In genomic region chr9:127640908-127641545, GRCh38 we compare ENCODE assay signal across 18 cellular contexts. TPM values are rescaled to one million over a fixed set of nuclear protein-coding genes. Genes with fewer than 3 reads are reported as not detected.
DNase-seq lines count a peak whose midpoint lies in the region; TF ChIP-seq lines count a peak whose summit lies in the region.
"Had no signal": no experiment of that assay in that cellular context is flagged by ENCODE, and none has a peak within 500 bp of the region (broad histone marks: within the 10 kb centered on the region; RNA-seq: fewer than 3 reads in every experiment).

No MANE protein-coding gene starts in this region.

- peaks cover 20% of the 10 kb centered on the region for H3K4me1 Mint-ChIP-seq in glutamatergic neuron (ENCODE audit: low read depth, unreplicated experiment)
- peaks cover 26% of the 10 kb centered on the region for H3K4me1 Mint-ChIP-seq in type B pancreatic cell (ENCODE audit: unreplicated experiment)
- H3K4me1 Mint-ChIP-seq: CD4-positive, alpha-beta memory T cell; IgD-negative memory B cell had no signal

- TF ChIP-seq CTCF in glutamatergic neuron (IDR thresholded peaks at IDR 0.05; ENCODE audit: partially characterized antibody, unreplicated experiment): no peak
- TF ChIP-seq CTCF in type B pancreatic cell (conservative IDR thresholded peaks at IDR 0.05): no peak

- in situ Hi-C loops in G401 (cut with HindIII; ENCODE audit: low sequenced_read_pairs): no loop called here

- H3K4me3 Mint-ChIP-seq in glutamatergic neuron (ENCODE audit: unreplicated experiment) (no peak overlapping the region), type B pancreatic cell (no peak overlapping the region)
- H3K4me3 Mint-ChIP-seq: CD4-positive, alpha-beta memory T cell; IgD-negative memory B cell had no signal

- H3K36me3 Mint-ChIP-seq in glutamatergic neuron (ENCODE audit: unreplicated experiment) (no peaks in the 10 kb centered on the region), type B pancreatic cell (no peaks in the 10 kb centered on the region)
- H3K36me3 Mint-ChIP-seq: CD4-positive, alpha-beta memory T cell; IgD-negative memory B cell had no signal

- peak; percentile 65 for DNase-seq in DMS 273 (lab: John Stamatoyannopoulos, UW; ENCODE audit: unreplicated experiment)
- peak; percentile 57 for DNase-seq in G401 (ENCODE audit: low spot score)
- no peak for DNase-seq in glutamatergic neuron
- no peak for DNase-seq in type B pancreatic cell (ENCODE audit: extremely low spot score, unreplicated experiment)
- no peak for DNase-seq in NCI-H1417 (lab: John Stamatoyannopoulos, UW)
- DNase-seq in AG20443 (ENCODE audit: low spot score): no peak
- DNase-seq in NCI-H2081 treated with DMSO at 0.1 percent for 48 hours (lab: John Stamatoyannopoulos, UW): no peak
- DNase-seq: CD4-positive, alpha-beta memory T cell; COR-L47; DMS79; EL; NCI-H1092; NCI-H1436; NCI-H1930; NCI-H226; NCI-H510A; SJCRH30 had no signal

- H3K27me3 Mint-ChIP-seq in glutamatergic neuron (ENCODE audit: unreplicated experiment) (peaks cover 6% of the 10 kb centered on the region), type B pancreatic cell (no peaks in the 10 kb centered on the region)

- H3K27ac Mint-ChIP-seq in glutamatergic neuron (ENCODE audit: unreplicated experiment) (peak overlapping the region; percentile 87), type B pancreatic cell (peak overlapping the region; percentile 25)
- H3K27ac Mint-ChIP-seq: CD4-positive, alpha-beta memory T cell; IgD-negative memory B cell had no signal

- H3K9me3 Mint-ChIP-seq in glutamatergic neuron (ENCODE audit: unreplicated experiment) (peaks cover 4% of the 10 kb centered on the region), type B pancreatic cell (no peaks in the 10 kb centered on the region)
- H3K9me3 Mint-ChIP-seq: CD4-positive, alpha-beta memory T cell; IgD-negative memory B cell had no signal

RNA-seq across cellular contexts. Expression of gene STXBP1, which starts 28.9 kb away (rescaled TPM):
- 2.8 and 11.2 TPM in 2 replicates for total RNA-seq in G401 (2014; rRNA removed; shearing (Covaris generic))
- total RNA-seq in glutamatergic neuron (ENCODE audit: unreplicated experiment): 402 TPM
- 43.1 and 48.8 TPM in 2 replicates for total RNA-seq in type B pancreatic cell (ENCODE audit: low replicate concordance)

Comparison
In these comparisons a context has a peak if more than half of its experiments do, and no peak if none do; other contexts are left out.
1. DNase-seq: peak in DMS 273 (single experiment) and G401 (single experiment); none in glutamatergic neuron (single experiment), type B pancreatic cell (single experiment), NCI-H1417 (0 of 3), AG20443 (single experiment) and NCI-H2081 treated with DMSO at 0.1 percent for 48 hours (single experiment).